In genomic region chr21:27023186-27023585, GRCh38 we compare ENCODE assay signal across 29 cellular contexts. TPM values are rescaled to one million over a fixed set of nuclear protein-coding genes. Genes with fewer than 3 reads are reported as not detected.
"Had no signal": no experiment of that assay in that cellular context is flagged by ENCODE, and none has a peak within 500 bp of the region (broad histone marks: within the 10 kb centered on the region; RNA-seq: fewer than 3 reads in every experiment).

No MANE protein-coding gene starts in this region.

- H3K4me3 ChIP-seq: esophagus muscularis mucosa, gastroesophageal sphincter, hepatocyte, pancreas, psoas muscle, thyroid gland, upper lobe of right lung had no signal

- H3K27me3 ChIP-seq: esophagus muscularis mucosa, gastroesophageal sphincter, hepatocyte, pancreas, thyroid gland, upper lobe of right lung had no signal

- H3K27ac Mint-ChIP-seq: activated CD4-positive, alpha-beta T cell treated with anti-CD3 and anti-CD28 coated beads for 36 hours; activated naive CD4-positive, alpha-beta T cell treated with anti-CD3 and anti-CD28 coated beads for 36 hours; activated naive CD8-positive, alpha-beta T cell treated with anti-CD3 and anti-CD28 coated beads for 36 hours; activated T-helper 1 cell treated with anti-CD3 and anti-CD28 coated beads, Interleukin-12 subunit alpha, Interleukin-12 subunit beta, Interleukin-2, Interleukin-4 antibody, amounts not matched to agents 30 ng/mL and 10 ng/mL and 1 ng/mL, durations not matched to agents 14 hours and 24 hours and 36 hours; naive thymus-derived CD4-positive, alpha-beta T cell; stimulated activated effector memory CD8-positive, alpha-beta T cell treated with anti-CD3 and anti-CD28 coated beads, Interleukin-12 subunit alpha, Interleukin-12 subunit beta, amount 100 ng/mL, for 72 hours; stimulated activated naive CD8-positive, alpha-beta T cell treated with anti-CD3 and anti-CD28 coated beads, Interleukin-15, Interleukin-2, amounts not matched to agents 100 ng/mL and 50 ng/mL, for 24 hours; T-cell; T-helper 2 cell treated with Interferon-gamma antibody and Interleukin-4, amounts not matched to agents 5 μg/mL and 100 μg/mL, for 36 hours had no signal

- H3K9me3 ChIP-seq: esophagus muscularis mucosa, gastroesophageal sphincter, pancreas, psoas muscle, thyroid gland, upper lobe of right lung had no signal

- H3K9me3 Mint-ChIP-seq: activated naive CD4-positive, alpha-beta T cell treated with anti-CD3 and anti-CD28 coated beads for 36 hours; activated naive CD8-positive, alpha-beta T cell treated with anti-CD3 and anti-CD28 coated beads for 36 hours; activated T-helper 1 cell treated with anti-CD3 and anti-CD28 coated beads, Interleukin-12 subunit alpha, Interleukin-12 subunit beta, Interleukin-2, Interleukin-4 antibody, amounts not matched to agents 30 ng/mL and 10 ng/mL and 1 ng/mL, durations not matched to agents 14 hours and 24 hours and 36 hours; stimulated activated naive CD8-positive, alpha-beta T cell treated with anti-CD3 and anti-CD28 coated beads, Interleukin-15, Interleukin-2, amounts not matched to agents 100 ng/mL and 50 ng/mL, for 24 hours; T-helper 2 cell treated with Interferon-gamma antibody and Interleukin-4, amounts not matched to agents 5 μg/mL and 100 μg/mL, for 36 hours had no signal

- DNase-seq: activated CD4-positive, alpha-beta T cell treated with anti-CD3 and anti-CD28 coated beads for 36 hours; activated CD4-positive, alpha-beta T cell treated with anti-CD3 and anti-CD28 coated beads, Interleukin-2, amount 50 U/mL, for 48 hours; activated CD4-positive, CD25-positive, alpha-beta regulatory T cell; activated CD8-positive, alpha-beta memory T cell treated with anti-CD3 and anti-CD28 coated beads for 24 hours; activated effector memory CD4-positive, alpha-beta T cell treated with anti-CD3 and anti-CD28 coated beads, Interleukin-2, amount 50 U/mL, for 16 hours; activated naive CD4-positive, alpha-beta T cell treated with anti-CD3 and anti-CD28 coated beads for 36 hours; activated naive CD8-positive, alpha-beta T cell treated with anti-CD3 and anti-CD28 coated beads for 36 hours; amniotic stem cell; central memory CD4-positive, alpha-beta T cell; dermis blood vessel endothelial cell; effector CD4-positive, alpha-beta T cell; islet precursor cell; left cardiac atrium; left ventricle myocardium superior; naive thymus-derived CD4-positive, alpha-beta T cell; pancreas; psoas muscle; stimulated activated CD4-positive, alpha-beta T cell treated with anti-CD3 and anti-CD28 coated beads, Interleukin-4, amount 100 ng/mL, for 24 hours; substantia nigra; T-cell; thyroid gland; upper lobe of right lung had no signal

- H3K27ac ChIP-seq: esophagus muscularis mucosa, gastroesophageal sphincter, hepatocyte, pancreas, psoas muscle, thyroid gland, upper lobe of right lung had no signal

- H3K27me3 Mint-ChIP-seq: stimulated activated naive CD8-positive, alpha-beta T cell treated with anti-CD3 and anti-CD28 coated beads, Interleukin-15, Interleukin-2, amounts not matched to agents 100 ng/mL and 50 ng/mL, for 24 hours had no signal

- H3K4me3 Mint-ChIP-seq: activated CD4-positive, alpha-beta T cell treated with anti-CD3 and anti-CD28 coated beads for 36 hours; activated naive CD4-positive, alpha-beta T cell treated with anti-CD3 and anti-CD28 coated beads for 36 hours; activated naive CD8-positive, alpha-beta T cell treated with anti-CD3 and anti-CD28 coated beads for 36 hours; activated T-helper 1 cell treated with anti-CD3 and anti-CD28 coated beads, Interleukin-12 subunit alpha, Interleukin-12 subunit beta, Interleukin-2, Interleukin-4 antibody, amounts not matched to agents 30 ng/mL and 10 ng/mL and 1 ng/mL, durations not matched to agents 14 hours and 24 hours and 36 hours; naive thymus-derived CD4-positive, alpha-beta T cell; stimulated activated effector memory CD8-positive, alpha-beta T cell treated with anti-CD3 and anti-CD28 coated beads, Interleukin-12 subunit alpha, Interleukin-12 subunit beta, amount 100 ng/mL, for 72 hours; stimulated activated naive CD8-positive, alpha-beta T cell treated with anti-CD3 and anti-CD28 coated beads, Interleukin-15, Interleukin-2, amounts not matched to agents 100 ng/mL and 50 ng/mL, for 24 hours; T-cell; T-helper 2 cell treated with Interferon-gamma antibody and Interleukin-4, amounts not matched to agents 5 μg/mL and 100 μg/mL, for 36 hours had no signal

- ATAC-seq: activated CD4-positive, alpha-beta T cell treated with anti-CD3 and anti-CD28 coated beads for 36 hours; gastroesophageal sphincter; left cardiac atrium; left ventricle myocardium superior; naive thymus-derived CD4-positive, alpha-beta T cell; pancreas; stimulated activated effector memory CD8-positive, alpha-beta T cell treated with anti-CD3 and anti-CD28 coated beads, Interleukin-12 subunit alpha, Interleukin-12 subunit beta, amount 100 ng/mL, for 72 hours; T-cell; upper lobe of right lung had no signal

- H3K4me1 Mint-ChIP-seq: activated CD4-positive, alpha-beta T cell treated with anti-CD3 and anti-CD28 coated beads for 36 hours; activated naive CD8-positive, alpha-beta T cell treated with anti-CD3 and anti-CD28 coated beads for 36 hours; naive thymus-derived CD4-positive, alpha-beta T cell; stimulated activated effector memory CD8-positive, alpha-beta T cell treated with anti-CD3 and anti-CD28 coated beads, Interleukin-12 subunit alpha, Interleukin-12 subunit beta, amount 100 ng/mL, for 72 hours; T-cell had no signal

- H3K36me3 Mint-ChIP-seq: activated naive CD8-positive, alpha-beta T cell treated with anti-CD3 and anti-CD28 coated beads for 36 hours; naive thymus-derived CD4-positive, alpha-beta T cell; stimulated activated effector memory CD8-positive, alpha-beta T cell treated with anti-CD3 and anti-CD28 coated beads, Interleukin-12 subunit alpha, Interleukin-12 subunit beta, amount 100 ng/mL, for 72 hours; T-cell had no signal

- H3K4me1 ChIP-seq: esophagus muscularis mucosa, gastroesophageal sphincter, pancreas, psoas muscle, thyroid gland had no signal

- H3K36me3 ChIP-seq: esophagus muscularis mucosa, gastroesophageal sphincter, pancreas, thyroid gland, upper lobe of right lung had no signal

- H3K4me2 ChIP-seq: hepatocyte had no signal

- H3K79me2 ChIP-seq: hepatocyte had no signal

RNA-seq across cellular contexts. Expression of gene ADAMTS5, which starts 56.3 kb away (rescaled TPM):
- total RNA-seq: activated CD4-positive, alpha-beta T cell treated with anti-CD3 and anti-CD28 coated beads for 36 hours; activated naive CD4-positive, alpha-beta T cell treated with anti-CD3 and anti-CD28 coated beads for 36 hours; activated naive CD8-positive, alpha-beta T cell treated with anti-CD3 and anti-CD28 coated beads for 36 hours; activated T-helper 1 cell treated with anti-CD3 and anti-CD28 coated beads, Interleukin-12 subunit alpha, Interleukin-12 subunit beta, Interleukin-2, Interleukin-4 antibody, amounts not matched to agents 30 ng/mL and 10 ng/mL and 1 ng/mL, durations not matched to agents 14 hours and 24 hours and 36 hours had no signal
- polyA plus RNA-seq: naive thymus-derived CD4-positive, alpha-beta T cell had no signal
